ENCODE assay signal across 25 cellular contexts in the genomic region with DNA sequence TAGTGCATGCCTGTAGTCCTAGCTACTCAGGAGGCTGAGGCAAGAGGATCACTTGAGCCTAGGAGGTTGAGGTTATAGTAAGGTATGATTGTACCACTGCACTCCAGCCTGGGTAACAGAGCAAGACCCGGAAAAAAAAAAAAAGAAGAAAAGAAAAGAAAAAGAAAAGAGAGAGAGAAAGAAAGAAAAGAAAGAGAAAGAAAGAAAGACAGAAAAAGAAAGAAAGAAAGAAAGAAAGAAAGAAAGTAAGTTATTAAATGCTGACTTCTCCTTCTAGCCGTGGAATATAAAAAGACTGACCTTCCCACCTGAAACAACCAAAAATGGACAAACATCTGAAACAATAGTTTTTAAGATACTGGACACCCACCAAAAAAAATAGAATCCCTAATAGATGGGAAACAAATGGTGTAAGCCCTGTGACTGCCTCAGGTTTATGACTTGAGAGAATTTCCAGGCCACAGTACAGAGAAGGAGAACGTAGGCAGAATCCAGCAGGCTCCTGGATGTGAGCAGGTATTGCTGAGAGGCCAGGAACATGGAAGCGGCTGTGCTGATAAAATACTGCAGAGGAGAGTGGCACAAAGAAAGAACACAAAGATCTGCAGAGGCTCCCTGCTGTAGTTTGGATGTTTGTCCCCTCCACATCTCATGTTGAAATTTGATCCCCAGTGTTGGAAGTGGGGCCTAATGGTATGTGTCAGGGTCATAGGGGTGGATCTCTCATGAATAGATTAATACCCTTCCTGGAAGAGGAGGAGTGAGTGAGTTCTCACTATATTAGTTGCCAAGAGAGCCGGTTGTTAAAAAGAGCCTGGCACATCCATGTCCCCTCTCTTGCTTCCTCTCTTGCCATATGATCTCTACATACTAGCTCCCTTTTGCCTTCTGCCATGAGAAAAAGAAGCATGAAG. TPM values are rescaled to one million over a fixed set of nuclear protein-coding genes. Genes with fewer than 3 reads are reported as not detected.
"Had no signal": no experiment of that assay in that cellular context is flagged by ENCODE, and none has a peak within 500 bp of the region (broad histone marks: within the 10 kb centered on the region; RNA-seq: fewer than 3 reads in every experiment).

No MANE protein-coding gene starts in this region.

- H3K27me3 ChIP-seq: heart right ventricle, thyroid gland had no signal

- H3K27ac Mint-ChIP-seq: activated naive CD4-positive, alpha-beta T cell treated with anti-CD3 and anti-CD28 coated beads for 36 hours; stimulated activated naive CD8-positive, alpha-beta T cell treated with anti-CD3 and anti-CD28 coated beads, Interleukin-15, Interleukin-2, amounts not matched to agents 100 ng/mL and 50 ng/mL, for 24 hours had no signal

- H3K4me1 ChIP-seq: prostate gland, thyroid gland had no signal

- H3K4me3 Mint-ChIP-seq: activated naive CD4-positive, alpha-beta T cell treated with anti-CD3 and anti-CD28 coated beads for 36 hours; stimulated activated naive CD8-positive, alpha-beta T cell treated with anti-CD3 and anti-CD28 coated beads, Interleukin-15, Interleukin-2, amounts not matched to agents 100 ng/mL and 50 ng/mL, for 24 hours had no signal

- ATAC-seq: heart right ventricle had no signal

- H3K36me3 ChIP-seq: heart right ventricle, prostate gland, thyroid gland had no signal

- DNase-seq: activated CD4-positive, alpha-beta T cell treated with anti-CD3 and anti-CD28 coated beads for 4 hours; activated CD4-positive, alpha-beta T cell treated with anti-CD3 and anti-CD28 coated beads, Interleukin-2, amount 50 U/mL, for 48 hours; activated CD4-positive, CD25-positive, alpha-beta regulatory T cell; activated naive CD4-positive, alpha-beta T cell treated with anti-CD3 and anti-CD28 coated beads for 36 hours; activated T-cell treated with anti-CD3 and anti-CD28 coated beads, Interleukin-2, amount 50 U/mL, for 48 hours; amygdala; cerebellar nuclear complex; cortex of kidney; erythroblast; foreskin fibroblast; heart right ventricle; kidney glomerular epithelial cell; stimulated activated CD4-positive, alpha-beta T cell treated with anti-CD3 and anti-CD28 coated beads, Interleukin-4, amount 100 ng/mL, for 4 hours; substantia nigra; T-helper 1 cell; T1000; thyroid gland had no signal

- H3K9me3 ChIP-seq: prostate gland, thyroid gland had no signal

- H3K27ac ChIP-seq: heart right ventricle, prostate gland, thyroid gland had no signal

- H3K4me3 ChIP-seq: heart right ventricle, prostate gland, thyroid gland had no signal

RNA-seq across cellular contexts. Expression of gene PRSS50, which starts 41.8 kb away (rescaled TPM):
- total RNA-seq: activated CD8-positive, alpha-beta memory T cell treated with anti-CD3 and anti-CD28 coated beads for 36 hours; activated naive CD4-positive, alpha-beta T cell treated with anti-CD3 and anti-CD28 coated beads for 36 hours; bronchial epithelial cell; fibroblast of lung; mononuclear cell; osteocyte had no signal
- polyA plus RNA-seq: fibroblast of lung, neural cell had no signal

RNA-seq across cellular contexts. Expression of gene TMIE, which starts 58.3 kb away (rescaled TPM):
- total RNA-seq: osteocyte had no signal
- polyA plus RNA-seq: neural cell had no signal
